20 cellular contexts compared by ENCODE assay signal in genomic region chr6:63730311-63730710, GRCh38.
"Had no signal": no experiment of that assay in that cellular context is flagged by ENCODE, and none has a peak within 500 bp of the region (broad histone marks: within the 10 kb centered on the region; RNA-seq: fewer than 3 reads in every experiment).

No MANE protein-coding gene starts in this region.

- H3K27ac ChIP-seq: SJSA1, SK-N-MC had no signal

- H3K36me3 ChIP-seq: SJSA1 had no signal

- H3K4me3 ChIP-seq: SJSA1, SK-N-MC had no signal

- H3K27me3 ChIP-seq: SJSA1 had no signal

- H3K4me1 ChIP-seq: SJSA1 had no signal

- DNase-seq: Karpas-422, KG1, MM.1S, NCI-H1092 treated with DMSO at 0.1 percent for 48 hours, NCI-H1436, NCI-H187, NCI-H2029, NCI-H2081 treated with DMSO at 0.1 percent for 48 hours, NCI-H2171, NCI-H226, NCI-H446, NCI-H510A, NCI-H524 treated with DMSO at 0.1 percent for 48 hours, NCI-H69, NCI-H774, Right ventricle myocardium superior, RPMI8226, SIG-M5 had no signal
